In the genomic region with DNA sequence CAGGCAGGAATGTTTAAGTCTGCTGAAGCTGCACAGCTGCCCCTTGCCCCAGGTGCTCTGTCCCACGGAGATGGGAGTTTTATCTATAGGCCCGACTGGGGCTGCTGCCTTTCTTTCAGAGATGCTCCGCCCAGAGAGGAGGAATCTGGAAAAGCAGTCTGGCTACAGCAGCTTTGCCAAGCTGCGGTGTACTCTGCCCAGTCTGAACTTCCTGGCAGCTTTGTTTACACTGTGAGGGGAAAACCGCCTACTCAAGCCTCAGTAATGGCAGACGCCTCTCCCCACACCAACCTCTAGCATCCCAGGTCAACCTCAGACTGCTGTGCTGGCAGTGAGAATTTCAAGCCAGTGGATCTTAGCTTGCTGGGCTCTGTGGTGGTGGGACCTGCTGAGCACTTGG, we compare ENCODE assay signal across 7 cellular contexts.
DNase-seq lines count a peak whose midpoint lies in the region; ATAC-seq, FAIRE-seq and TF ChIP-seq lines count a peak whose summit lies in the region.
"Not testable (repeated sequence)": the region's sequence is repeated elsewhere in the genome, so short reads cannot be mapped to it uniquely, and the experiment has no call there.

No MANE protein-coding gene starts in this region.

- dilution Hi-C loops in keratinocyte (cut with MboI; ENCODE audit: extremely low pct_ligation_motif_present, low sequenced_read_pairs): not testable (repeated sequence)

- H3K27ac ChIP-seq in RWPE2 (ENCODE audit: poor library complexity, severe bottlenecking); keratinocyte (ENCODE audit: control insufficient read depth, insufficient read depth, low read length); osteoblast (ENCODE audit: low read depth, low read length): not testable (repeated sequence)
- H3K27ac ChIP-seq in cingulate gyrus (ENCODE audit: low read depth, low read length): peak overlapping the region; percentile 4

- not testable (repeated sequence) for TF ChIP-seq CTCF in RWPE2 (IDR thresholded peaks at IDR 0.05; ENCODE audit: poor library complexity, severe bottlenecking); keratinocyte (optimal IDR thresholded peaks at IDR 0.05 in 1 of 3, IDR thresholded peaks at IDR 0.05 in 1 of 3, conservative IDR thresholded peaks at IDR 0.05 in 1 of 3; ENCODE audit: extremely low read depth in 1 of 3, insufficient read depth in 2 of 3, low read length in 3 of 3); osteoblast (IDR thresholded peaks at IDR 0.05; ENCODE audit: extremely low read depth, low read depth, low read length)

- H3K4me1 ChIP-seq in RWPE2 (ENCODE audit: insufficient read depth, poor library complexity, severe bottlenecking); keratinocyte (ENCODE audit: control insufficient read depth, extremely low read depth, insufficient read depth, low read length): not testable (repeated sequence)
- peaks cover 12% of the 10 kb centered on the region for H3K4me1 ChIP-seq in osteoblast (ENCODE audit: insufficient read depth, low read length)

- not testable (repeated sequence) for H3K4me2 ChIP-seq in keratinocyte (ENCODE audit: control insufficient read depth, extremely low read depth, insufficient read depth, low read depth, low read length); osteoblast (ENCODE audit: insufficient read depth, low read length)

- not testable (repeated sequence) for H3K79me2 ChIP-seq in keratinocyte (ENCODE audit: control insufficient read depth, insufficient read depth, low read length); osteoblast (ENCODE audit: insufficient read depth, low read length)

- FAIRE-seq in keratinocyte (lab: Jason Lieb, UNC): peak; percentile 68

- not testable (repeated sequence) for H3K9ac ChIP-seq in keratinocyte (ENCODE audit: control insufficient read depth, extremely low read depth, insufficient read depth, low read length)

- H3K9me3 ChIP-seq in RWPE2 (ENCODE audit: severe bottlenecking); keratinocyte (ENCODE audit: control insufficient read depth, low read depth, low read length); osteoblast (ENCODE audit: low read depth, low read length): not testable (repeated sequence)

- not testable (repeated sequence) for H3K4me3 ChIP-seq in RWPE2 (ENCODE audit: severe bottlenecking); keratinocyte (ENCODE audit: control insufficient read depth in 2 of 3, extremely low read depth in 1 of 3, insufficient read depth in 2 of 3, low read depth in 1 of 3, low read length in 3 of 3); osteoblast (ENCODE audit: insufficient read depth, low read length)

- not testable (repeated sequence) for H3K9me1 ChIP-seq in keratinocyte (ENCODE audit: control insufficient read depth, extremely low read depth, insufficient read depth, low read length)

- peak; percentile 73 for DNase-seq in Daoy (ENCODE audit: low read depth)
- DNase-seq in NCI-H1092 treated with DMSO at 0.1 percent for 48 hours (lab: John Stamatoyannopoulos, UW): peak; percentile 49
- peak; percentile 68 for DNase-seq in NCI-H510A (lab: John Stamatoyannopoulos, UW)
- DNase-seq in RWPE2 (ENCODE audit: low spot score); keratinocyte (ENCODE audit: low read depth, low spot score); osteoblast (ENCODE audit: insufficient read length, low spot score, missing footprints): not testable (repeated sequence)

- not testable (repeated sequence) for H4K20me1 ChIP-seq in keratinocyte (ENCODE audit: control insufficient read depth, extremely low read depth, insufficient read depth, low read length); osteoblast (ENCODE audit: insufficient read depth, low read length)

- H2AFZ ChIP-seq in keratinocyte (ENCODE audit: control insufficient read depth, low read length) (peak overlapping the region; percentile 85), osteoblast (ENCODE audit: low read length) (peak overlapping the region; percentile 81)

- H3K27me3 ChIP-seq in RWPE2 (ENCODE audit: insufficient read depth, poor library complexity, severe bottlenecking); keratinocyte (ENCODE audit: control insufficient read depth, extremely low read depth, insufficient read depth, low read length); osteoblast (ENCODE audit: insufficient read depth, low read length): not testable (repeated sequence)

- peak; percentile 50; the same call in 2 of the 3 replicates for ATAC-seq in RWPE2 (ENCODE audit: low read depth)

- not testable (repeated sequence) for H3K36me3 ChIP-seq in RWPE2 (ENCODE audit: low read depth); keratinocyte (ENCODE audit: control insufficient read depth in 2 of 2, extremely low read depth in 1 of 2, insufficient read depth in 2 of 2, low read length in 2 of 2); osteoblast (ENCODE audit: insufficient read depth, low read length)
